Comparison of ENCODE assay signal across 1 cellular context in genomic region chr7:36112969-36113368, GRCh38.
TF ChIP-seq lines count a peak whose summit lies in the region.

No MANE protein-coding gene starts in this region.

TF ChIP-seq in GM23338, 12 proteins besides CTCF, POLR2A, EP300 and RAD21 (continued from another document):
- no peak for TF ChIP-seq REST (IDR thresholded peaks at IDR 0.05; ENCODE audit: unreplicated experiment)
- TF ChIP-seq ZNF114 (CRISPR knock-in tag; IDR thresholded peaks at IDR 0.05), result no peak
- TF ChIP-seq ZNF462 (CRISPR knock-in tag; IDR thresholded peaks at IDR 0.05), result no peak
- TF ChIP-seq NANOG (IDR thresholded peaks at IDR 0.05; ENCODE audit: borderline replicate concordance), result no peak
- no peak for TF ChIP-seq EZH2 (IDR thresholded peaks at IDR 0.05; ENCODE audit: low read depth, unreplicated experiment)
TF ChIP-seq in GM23338: peak in this region for 0.
